Comparison of ENCODE assay signal across 1 cellular context in the genomic region with DNA sequence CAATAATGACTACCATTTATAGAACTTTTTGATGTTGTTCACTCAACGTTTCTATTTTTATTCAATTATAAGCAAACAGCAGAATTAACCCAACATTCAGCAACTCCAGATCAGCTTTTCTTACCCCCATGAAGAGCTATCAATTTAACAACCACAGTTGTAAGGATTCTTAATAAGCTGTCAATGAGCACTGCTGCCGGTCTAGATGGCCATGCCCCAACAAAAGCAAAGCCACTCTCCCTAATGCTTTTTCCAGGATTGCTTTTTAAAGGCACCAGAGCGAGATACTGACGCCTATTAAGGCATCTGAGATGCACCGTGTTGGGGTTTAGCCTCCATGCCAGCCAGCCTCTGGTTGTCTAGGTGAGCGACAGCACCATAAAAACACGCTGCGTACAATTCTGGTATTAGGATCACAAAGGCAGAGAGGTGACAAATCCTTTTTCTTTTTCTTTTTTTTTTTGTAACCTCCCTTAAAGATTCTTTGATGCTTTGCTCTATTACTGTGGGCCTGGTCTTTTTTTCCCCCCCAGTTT.
TF ChIP-seq lines count a peak whose summit lies in the region.

No MANE protein-coding gene starts in this region.

TF ChIP-seq in GM23338, 12 proteins besides CTCF, POLR2A, EP300 and RAD21 (continued from another document):
- TF ChIP-seq, protein P1, sequence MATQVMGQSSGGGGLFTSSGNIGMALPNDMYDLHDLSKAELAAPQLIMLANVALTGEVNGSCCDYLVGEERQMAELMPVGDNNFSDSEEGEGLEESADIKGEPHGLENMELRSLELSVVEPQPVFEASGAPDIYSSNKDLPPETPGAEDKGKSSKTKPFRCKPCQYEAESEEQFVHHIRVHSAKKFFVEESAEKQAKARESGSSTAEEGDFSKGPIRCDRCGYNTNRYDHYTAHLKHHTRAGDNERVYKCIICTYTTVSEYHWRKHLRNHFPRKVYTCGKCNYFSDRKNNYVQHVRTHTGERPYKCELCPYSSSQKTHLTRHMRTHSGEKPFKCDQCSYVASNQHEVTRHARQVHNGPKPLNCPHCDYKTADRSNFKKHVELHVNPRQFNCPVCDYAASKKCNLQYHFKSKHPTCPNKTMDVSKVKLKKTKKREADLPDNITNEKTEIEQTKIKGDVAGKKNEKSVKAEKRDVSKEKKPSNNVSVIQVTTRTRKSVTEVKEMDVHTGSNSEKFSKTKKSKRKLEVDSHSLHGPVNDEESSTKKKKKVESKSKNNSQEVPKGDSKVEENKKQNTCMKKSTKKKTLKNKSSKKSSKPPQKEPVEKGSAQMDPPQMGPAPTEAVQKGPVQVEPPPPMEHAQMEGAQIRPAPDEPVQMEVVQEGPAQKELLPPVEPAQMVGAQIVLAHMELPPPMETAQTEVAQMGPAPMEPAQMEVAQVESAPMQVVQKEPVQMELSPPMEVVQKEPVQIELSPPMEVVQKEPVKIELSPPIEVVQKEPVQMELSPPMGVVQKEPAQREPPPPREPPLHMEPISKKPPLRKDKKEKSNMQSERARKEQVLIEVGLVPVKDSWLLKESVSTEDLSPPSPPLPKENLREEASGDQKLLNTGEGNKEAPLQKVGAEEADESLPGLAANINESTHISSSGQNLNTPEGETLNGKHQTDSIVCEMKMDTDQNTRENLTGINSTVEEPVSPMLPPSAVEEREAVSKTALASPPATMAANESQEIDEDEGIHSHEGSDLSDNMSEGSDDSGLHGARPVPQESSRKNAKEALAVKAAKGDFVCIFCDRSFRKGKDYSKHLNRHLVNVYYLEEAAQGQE (IDR thresholded peaks at IDR 0.05; ENCODE audit: unreplicated experiment) = no peak
- TF ChIP-seq EZH2phosphoT487 (IDR thresholded peaks at IDR 0.05; ENCODE audit: unreplicated experiment) (no peak), JUNB (IDR thresholded peaks at IDR 0.05; ENCODE audit: unreplicated experiment) (no peak), NANOG (IDR thresholded peaks at IDR 0.05; ENCODE audit: borderline replicate concordance) (no peak)
- TF ChIP-seq, protein P2, sequence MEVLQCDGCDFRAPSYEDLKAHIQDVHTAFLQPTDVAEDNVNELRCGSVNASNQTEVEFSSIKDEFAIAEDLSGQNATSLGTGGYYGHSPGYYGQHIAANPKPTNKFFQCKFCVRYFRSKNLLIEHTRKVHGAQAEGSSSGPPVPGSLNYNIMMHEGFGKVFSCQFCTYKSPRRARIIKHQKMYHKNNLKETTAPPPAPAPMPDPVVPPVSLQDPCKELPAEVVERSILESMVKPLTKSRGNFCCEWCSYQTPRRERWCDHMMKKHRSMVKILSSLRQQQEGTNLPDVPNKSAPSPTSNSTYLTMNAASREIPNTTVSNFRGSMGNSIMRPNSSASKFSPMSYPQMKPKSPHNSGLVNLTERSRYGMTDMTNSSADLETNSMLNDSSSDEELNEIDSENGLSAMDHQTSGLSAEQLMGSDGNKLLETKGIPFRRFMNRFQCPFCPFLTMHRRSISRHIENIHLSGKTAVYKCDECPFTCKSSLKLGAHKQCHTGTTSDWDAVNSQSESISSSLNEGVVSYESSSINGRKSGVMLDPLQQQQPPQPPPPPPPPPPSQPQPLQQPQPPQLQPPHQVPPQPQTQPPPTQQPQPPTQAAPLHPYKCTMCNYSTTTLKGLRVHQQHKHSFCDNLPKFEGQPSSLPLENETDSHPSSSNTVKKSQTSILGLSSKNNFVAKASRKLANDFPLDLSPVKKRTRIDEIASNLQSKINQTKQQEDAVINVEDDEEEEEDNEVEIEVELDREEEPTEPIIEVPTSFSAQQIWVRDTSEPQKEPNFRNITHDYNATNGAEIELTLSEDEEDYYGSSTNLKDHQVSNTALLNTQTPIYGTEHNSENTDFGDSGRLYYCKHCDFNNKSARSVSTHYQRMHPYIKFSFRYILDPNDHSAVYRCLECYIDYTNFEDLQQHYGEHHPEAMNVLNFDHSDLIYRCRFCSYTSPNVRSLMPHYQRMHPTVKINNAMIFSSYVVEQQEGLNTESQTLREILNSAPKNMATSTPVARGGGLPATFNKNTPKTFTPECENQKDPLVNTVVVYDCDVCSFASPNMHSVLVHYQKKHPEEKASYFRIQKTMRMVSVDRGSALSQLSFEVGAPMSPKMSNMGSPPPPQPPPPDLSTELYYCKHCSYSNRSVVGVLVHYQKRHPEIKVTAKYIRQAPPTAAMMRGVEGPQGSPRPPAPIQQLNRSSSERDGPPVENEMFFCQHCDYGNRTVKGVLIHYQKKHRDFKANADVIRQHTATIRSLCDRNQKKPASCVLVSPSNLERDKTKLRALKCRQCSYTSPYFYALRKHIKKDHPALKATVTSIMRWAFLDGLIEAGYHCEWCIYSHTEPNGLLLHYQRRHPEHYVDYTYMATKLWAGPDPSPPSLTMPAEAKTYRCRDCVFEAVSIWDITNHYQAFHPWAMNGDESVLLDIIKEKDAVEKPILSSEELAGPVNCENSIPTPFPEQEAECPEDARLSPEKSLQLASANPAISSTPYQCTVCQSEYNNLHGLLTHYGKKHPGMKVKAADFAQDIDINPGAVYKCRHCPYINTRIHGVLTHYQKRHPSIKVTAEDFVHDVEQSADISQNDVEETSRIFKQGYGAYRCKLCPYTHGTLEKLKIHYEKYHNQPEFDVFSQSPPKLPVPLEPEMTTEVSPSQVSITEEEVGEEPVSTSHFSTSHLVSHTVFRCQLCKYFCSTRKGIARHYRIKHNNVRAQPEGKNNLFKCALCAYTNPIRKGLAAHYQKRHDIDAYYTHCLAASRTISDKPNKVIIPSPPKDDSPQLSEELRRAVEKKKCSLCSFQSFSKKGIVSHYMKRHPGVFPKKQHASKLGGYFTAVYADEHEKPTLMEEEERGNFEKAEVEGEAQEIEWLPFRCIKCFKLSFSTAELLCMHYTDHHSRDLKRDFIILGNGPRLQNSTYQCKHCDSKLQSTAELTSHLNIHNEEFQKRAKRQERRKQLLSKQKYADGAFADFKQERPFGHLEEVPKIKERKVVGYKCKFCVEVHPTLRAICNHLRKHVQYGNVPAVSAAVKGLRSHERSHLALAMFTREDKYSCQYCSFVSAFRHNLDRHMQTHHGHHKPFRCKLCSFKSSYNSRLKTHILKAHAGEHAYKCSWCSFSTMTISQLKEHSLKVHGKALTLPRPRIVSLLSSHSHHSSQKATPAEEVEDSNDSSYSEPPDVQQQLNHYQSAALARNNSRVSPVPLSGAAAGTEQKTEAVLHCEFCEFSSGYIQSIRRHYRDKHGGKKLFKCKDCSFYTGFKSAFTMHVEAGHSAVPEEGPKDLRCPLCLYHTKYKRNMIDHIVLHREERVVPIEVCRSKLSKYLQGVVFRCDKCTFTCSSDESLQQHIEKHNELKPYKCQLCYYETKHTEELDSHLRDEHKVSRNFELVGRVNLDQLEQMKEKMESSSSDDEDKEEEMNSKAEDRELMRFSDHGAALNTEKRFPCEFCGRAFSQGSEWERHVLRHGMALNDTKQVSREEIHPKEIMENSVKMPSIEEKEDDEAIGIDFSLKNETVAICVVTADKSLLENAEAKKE (CRISPR knock-in tag; IDR thresholded peaks at IDR 0.05) = no peak
- TF ChIP-seq, protein P3, sequence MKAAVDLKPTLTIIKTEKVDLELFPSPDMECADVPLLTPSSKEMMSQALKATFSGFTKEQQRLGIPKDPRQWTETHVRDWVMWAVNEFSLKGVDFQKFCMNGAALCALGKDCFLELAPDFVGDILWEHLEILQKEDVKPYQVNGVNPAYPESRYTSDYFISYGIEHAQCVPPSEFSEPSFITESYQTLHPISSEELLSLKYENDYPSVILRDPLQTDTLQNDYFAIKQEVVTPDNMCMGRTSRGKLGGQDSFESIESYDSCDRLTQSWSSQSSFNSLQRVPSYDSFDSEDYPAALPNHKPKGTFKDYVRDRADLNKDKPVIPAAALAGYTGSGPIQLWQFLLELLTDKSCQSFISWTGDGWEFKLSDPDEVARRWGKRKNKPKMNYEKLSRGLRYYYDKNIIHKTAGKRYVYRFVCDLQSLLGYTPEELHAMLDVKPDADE (IDR thresholded peaks at IDR 0.05) = no peak
